Comparison of ENCODE assay signal across 8 cellular contexts in the genomic region with DNA sequence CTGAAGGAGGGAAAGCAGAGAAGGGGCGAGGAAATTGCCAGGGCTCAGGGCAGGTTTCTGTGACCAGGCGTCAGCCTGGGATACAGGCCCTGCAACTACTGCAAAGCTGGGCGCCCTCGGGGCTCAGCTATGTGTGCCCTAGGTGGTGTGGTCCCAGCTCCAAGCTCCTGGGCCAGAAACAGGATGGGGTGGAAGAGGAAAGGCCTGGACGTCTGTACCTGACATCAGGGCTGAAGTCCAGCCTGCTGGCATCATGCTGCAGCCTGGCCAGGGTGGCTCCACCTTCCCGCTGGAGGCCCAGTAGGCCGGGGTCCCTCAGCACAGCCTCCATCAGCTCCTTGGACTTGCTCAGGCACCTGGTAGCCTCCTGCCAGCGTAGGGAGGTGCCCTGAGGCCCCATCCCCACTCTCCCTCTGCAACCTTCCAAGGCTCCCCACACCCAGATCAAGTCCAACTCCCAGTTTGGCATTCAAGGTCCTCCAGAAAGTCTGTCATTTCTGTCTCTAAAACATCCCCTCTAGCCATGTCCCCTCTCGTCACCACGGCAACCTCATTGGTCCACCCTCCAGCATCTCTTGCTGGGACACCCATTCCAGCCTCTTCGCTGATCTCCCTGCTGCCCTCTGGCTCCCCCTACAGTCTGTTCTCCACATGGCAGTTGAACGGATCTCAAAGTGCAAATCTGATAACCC. TPM values are rescaled to one million over a fixed set of nuclear protein-coding genes. Genes with fewer than 3 reads are reported as not detected.
DNase-seq lines count a peak whose midpoint lies in the region; ATAC-seq, FAIRE-seq and TF ChIP-seq lines count a peak whose summit lies in the region.

No MANE protein-coding gene starts in this region.

- peaks cover 5 to 44% of the 10 kb centered on the region in 2 experiments; a peak in 4 of 5 replicates for H3K27me3 ChIP-seq in HepG2 (ENCODE audit: control insufficient read depth in 1 of 2, insufficient read depth in 2 of 2, low read length in 2 of 2)

- no peak overlapping the region for H3K9ac ChIP-seq in HepG2 (ENCODE audit: insufficient read depth, low read depth, low read length)

- in situ Hi-C loops in HepG2 (cut with HindIII; ENCODE audit: extremely low pct_ligation_motif_present, low pct_unique_long_range_greater_than_20kb): loop anchor here (5.0 to 25.0 kb wide), 2 partner anchors 165 to 660 kb away; no protein-coding TSS in a partner anchor

- H3K79me2 ChIP-seq in HepG2 (ENCODE audit: insufficient read depth, low read length): no peaks in the 10 kb centered on the region

- POLR2A ChIA-PET in HepG2 (lab: Yijun Ruan, JAX): interaction anchor here (1.9 kb wide), 1 partner anchor 149 kb away, joined by 7 read pairs; no protein-coding TSS in a partner anchor

- H3K4me1 ChIP-seq in HepG2 (ENCODE audit: insufficient read depth, low read length): peaks cover 18% of the 10 kb centered on the region; the same call in 1 of the 2 replicates

- intact Hi-C loops in HepG2 (cut with micrococcal nuclease; ENCODE audit: unreplicated experiment): loop anchor here (1.0 to 5.0 kb wide), 3 partner anchors 35 to 280 kb away; no protein-coding TSS in a partner anchor

- TF ChIP-seq POLR2A in HepG2 (IDR thresholded peaks at IDR 0.05; ENCODE audit: insufficient read depth in 1 of 2, low read depth in 2 of 2, low read length in 2 of 2): no peak

- no peak for TF ChIP-seq EP300 in HepG2 (IDR thresholded peaks at IDR 0.05; ENCODE audit: low read depth in 2 of 2, low read length in 2 of 2)
- TF ChIP-seq EP300 in HepG2 (CRISPR knock-in tag; IDR thresholded peaks at IDR 0.05; ENCODE audit: borderline replicate concordance): no peak

- ATAC-seq in HepG2 (peak; percentile 51), GM18870 (IDR thresholded peaks at IDR 0.05; ENCODE audit: unreplicated experiment) (no peak)

- peak; percentile 69 for FAIRE-seq in HepG2 (lab: Jason Lieb, UNC)

- CTCF ChIA-PET in HepG2 (lab: Yijun Ruan, JAX; ENCODE audit: low intra/inter-chr PET ratio, low total read pairs): interaction anchor here (0.7 to 5.4 kb wide), 10 partner anchors 10 to 282 kb away, joined by 3 to 140 read pairs (median 3); no protein-coding TSS in a partner anchor

- H3K27ac ChIP-seq in HepG2 (ENCODE audit: extremely low read length, insufficient read depth, low read length): no peak overlapping the region

- H3K4me3 ChIP-seq in choroid plexus epithelial cell (ENCODE audit: low read depth, low read length) (no peak overlapping the region), HepG2 (replicated peaks in 1 of 3; ENCODE audit: insufficient read depth in 1 of 3, low read depth in 2 of 3, low read length in 3 of 3) (no peak overlapping the region)

- TF ChIP-seq RAD21 in HepG2 (CRISPR knock-in tag; IDR thresholded peaks at IDR 0.05): peak; percentile 77

- peak; percentile 34 to 39 for DNase-seq in NCI-H446 (lab: John Stamatoyannopoulos, UW)
- DNase-seq in NCI-H446 treated with DMSO at 0.1 percent for 48 hours (lab: John Stamatoyannopoulos, UW): no peak
- peak; percentile 23 for DNase-seq in NCI-H1694 treated with DMSO at 0.1 percent for 48 hours (lab: John Stamatoyannopoulos, UW)
- DNase-seq in activated CD4-positive, alpha-beta T cell treated with anti-CD3 and anti-CD28 coated beads for 24 hours (ENCODE audit: low read depth in 2 of 2): peak; percentile 48 to 54
- peak; percentile 62 for DNase-seq in choroid plexus epithelial cell (ENCODE audit: low read depth)
- DNase-seq in HepG2 (ENCODE audit: low spot score): peak; percentile 71
- DNase-seq in stimulated activated CD8-positive, alpha-beta memory T cell treated with anti-CD3 and anti-CD28 coated beads, Interleukin-15, amount 100 ng/mL, for 24 hours (ENCODE audit: low read depth): peak; percentile 36

- H2AFZ ChIP-seq in HepG2 (ENCODE audit: low read length): no peak overlapping the region

- BruUV-seq in HepG2 (replicated peaks; lab: Mats Ljungman, UMichigan): no TSS peak

- H4K20me1 ChIP-seq in HepG2 (ENCODE audit: insufficient read depth, low read length): peaks cover 4% of the 10 kb centered on the region; the same call in 1 of the 2 replicates

- H3K36me3 ChIP-seq in HepG2 (replicated peaks in 1 of 2; ENCODE audit: control insufficient read depth in 1 of 2, insufficient read depth in 2 of 2, low read length in 2 of 2): no peaks in the 10 kb centered on the region

- TF ChIP-seq CTCF in choroid plexus epithelial cell (conservative IDR thresholded peaks at IDR 0.05; ENCODE audit: low read depth, low read length) (peak; percentile 98), HepG2 (CRISPR knock-in tag; IDR thresholded peaks at IDR 0.05) (peak; percentile 95)

- 14% methylated on average over 12 of the region's 12 CpGs for whole genome bisulfite sequencing in HepG2 (ENCODE audit: low lambda C conversion rate)

- H3K4me2 ChIP-seq in HepG2 (ENCODE audit: low read depth, low read length): no peak overlapping the region

- H3K9me3 ChIP-seq in HepG2 (ENCODE audit: low read length): no peaks in the 10 kb centered on the region

TF ChIP-seq in HepG2, 621 proteins besides CTCF, POLR2A, EP300 and RAD21 (continues in another document):
- TF ChIP-seq ZNF446 (CRISPR knock-in tag; IDR thresholded peaks at IDR 0.05): no peak
- no peak for TF ChIP-seq ZMAT3 (CRISPR knock-in tag; conservative IDR thresholded peaks at IDR 0.05)
- TF ChIP-seq ZNF558 (CRISPR knock-in tag; IDR thresholded peaks at IDR 0.05; ENCODE audit: borderline replicate concordance): no peak
- TF ChIP-seq ZNF616 (CRISPR knock-in tag; IDR thresholded peaks at IDR 0.05; ENCODE audit: low read depth): no peak
- no peak for TF ChIP-seq FLYWCH1 (CRISPR knock-in tag; IDR thresholded peaks at IDR 0.05)
- TF ChIP-seq STAG1 (CRISPR knock-in tag; IDR thresholded peaks at IDR 0.05): peak; percentile 95
- no peak for TF ChIP-seq RAD51 (IDR thresholded peaks at IDR 0.05; ENCODE audit: borderline replicate concordance)

RNA-seq across cellular contexts. Expression of a gene that starts 38.2 kb away (rescaled TPM):
- total RNA-seq in HepG2 (2016; rRNA removed; fragmentation: Illumina TruSeq; extraction: Trizol): 0.04 and 0.07 TPM in 2 replicates
- total RNA-seq in HepG2 (2016; cell fraction: cytosol; rRNA removed; fragmentation: Illumina TruSeq; extraction: Trizol; ENCODE audit: low read depth): not detected in 2 replicates
- total RNA-seq in HepG2 (2016; cell fraction: insoluble cytoplasmic fraction; rRNA removed; fragmentation: Illumina TruSeq; extraction: Trizol): not detected in 2 replicates
- not detected in 2 replicates for total RNA-seq in HepG2 (2016; cell fraction: membrane; rRNA removed; fragmentation: Illumina TruSeq; extraction: Trizol)
- total RNA-seq in HepG2 (2016; cell fraction: nucleus; rRNA removed; fragmentation: Illumina TruSeq; extraction: Trizol): not detected in 2 replicates
- not detected in 2 replicates for polyA plus RNA-seq in HepG2 (2011; rRNA removed)
- polyA plus RNA-seq in HepG2 (2011; cell fraction: cytosol; rRNA removed): not detected in 2 replicates
- not detected in 2 replicates for polyA plus RNA-seq in HepG2 (2011; cell fraction: nucleus; rRNA removed)
- polyA plus RNA-seq in HepG2 (2012): not detected in 2 replicates
- polyA plus RNA-seq in HepG2 (2016; cell fraction: cytosol; fragmentation: Illumina TruSeq; extraction: Trizol; ENCODE audit: low read depth): not detected in 2 replicates
- not detected in 2 replicates for polyA plus RNA-seq in HepG2 (2016; cell fraction: insoluble cytoplasmic fraction; fragmentation: Illumina TruSeq; extraction: Trizol; ENCODE audit: low read depth)
- polyA plus RNA-seq in HepG2 (2016; cell fraction: membrane; fragmentation: Illumina TruSeq; extraction: Trizol; ENCODE audit: low read depth): not detected in 2 replicates
- polyA plus RNA-seq in HepG2 (2016; cell fraction: nucleus; fragmentation: Illumina TruSeq; extraction: Trizol; ENCODE audit: insufficient read depth, low read depth): not detected in 2 replicates
- polyA minus RNA-seq in HepG2 (2011; rRNA and poly(A)+ RNA removed; ENCODE audit: low replicate concordance): 0.02 TPM in 1 of 2 replicates, not detected in the other
- polyA minus RNA-seq in HepG2 (2011; cell fraction: cytosol; rRNA and poly(A)+ RNA removed): not detected in 2 replicates
- polyA minus RNA-seq in HepG2 (2011; cell fraction: nucleus; rRNA and poly(A)+ RNA removed): not detected in 2 replicates

RNA-seq across cellular contexts. Expression of a gene that starts 57.3 kb away (rescaled TPM):
- 4.2 and 4.5 TPM in 2 replicates for total RNA-seq in HepG2 (2016; rRNA removed; fragmentation: Illumina TruSeq; extraction: Trizol)
- 0.61 and 0.88 TPM in 2 replicates for total RNA-seq in HepG2 (2016; cell fraction: cytosol; rRNA removed; fragmentation: Illumina TruSeq; extraction: Trizol; ENCODE audit: low read depth)
- 3.3 and 4.3 TPM in 2 replicates for total RNA-seq in HepG2 (2016; cell fraction: insoluble cytoplasmic fraction; rRNA removed; fragmentation: Illumina TruSeq; extraction: Trizol)
- 2.1 and 2.3 TPM in 2 replicates for total RNA-seq in HepG2 (2016; cell fraction: membrane; rRNA removed; fragmentation: Illumina TruSeq; extraction: Trizol)
- 4.3 and 4.5 TPM in 2 replicates for total RNA-seq in HepG2 (2016; cell fraction: nucleus; rRNA removed; fragmentation: Illumina TruSeq; extraction: Trizol)
- 46.4 and 52.3 TPM in 2 replicates for polyA plus RNA-seq in HepG2 (2011; rRNA removed)
- 39.7 and 45.8 TPM in 2 replicates for polyA plus RNA-seq in HepG2 (2011; cell fraction: cytosol; rRNA removed)
- 48.4 and 54.8 TPM in 2 replicates for polyA plus RNA-seq in HepG2 (2011; cell fraction: nucleus; rRNA removed)
- 14.4 and 32.4 TPM in 2 replicates for polyA plus RNA-seq in HepG2 (2012)
- 1.5 and 1.8 TPM in 2 replicates for polyA plus RNA-seq in HepG2 (2016; cell fraction: cytosol; fragmentation: Illumina TruSeq; extraction: Trizol; ENCODE audit: low read depth)
- polyA plus RNA-seq in HepG2 (2016; cell fraction: insoluble cytoplasmic fraction; fragmentation: Illumina TruSeq; extraction: Trizol; ENCODE audit: low read depth): 5.3 and 7.5 TPM in 2 replicates
- 2.5 TPM in 2 replicates for polyA plus RNA-seq in HepG2 (2016; cell fraction: membrane; fragmentation: Illumina TruSeq; extraction: Trizol; ENCODE audit: low read depth)
- 7.7 and 9.8 TPM in 2 replicates for polyA plus RNA-seq in HepG2 (2016; cell fraction: nucleus; fragmentation: Illumina TruSeq; extraction: Trizol; ENCODE audit: insufficient read depth, low read depth)
- polyA minus RNA-seq in HepG2 (2011; rRNA and poly(A)+ RNA removed; ENCODE audit: low replicate concordance): 39.1 and 112 TPM in 2 replicates
- 43.5 and 48.8 TPM in 2 replicates for polyA minus RNA-seq in HepG2 (2011; cell fraction: cytosol; rRNA and poly(A)+ RNA removed)
- 26.7 and 32.2 TPM in 2 replicates for polyA minus RNA-seq in HepG2 (2011; cell fraction: nucleus; rRNA and poly(A)+ RNA removed)
